ENCODE assay signal across 24 cellular contexts in the genomic region with DNA sequence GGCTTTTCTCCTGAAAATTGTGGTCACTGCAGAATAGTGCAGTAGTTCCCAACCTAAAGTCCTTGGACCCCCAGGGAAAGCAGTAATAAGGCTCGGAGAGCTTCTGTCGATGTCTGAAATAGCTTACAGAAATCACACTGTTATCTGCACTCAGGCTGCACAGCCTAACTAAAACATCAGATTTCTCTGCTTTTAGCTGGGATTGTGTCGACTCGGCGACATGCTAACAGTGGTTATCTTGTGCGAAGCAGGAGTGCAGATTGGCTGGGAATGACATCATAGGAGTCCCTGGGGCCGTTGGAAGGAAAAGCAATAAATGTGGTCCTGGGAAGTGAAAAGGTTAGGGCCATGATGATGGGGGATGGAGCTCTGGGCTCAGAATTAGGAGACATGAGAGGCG.
"Had no signal": no experiment of that assay in that cellular context is flagged by ENCODE, and none has a peak within 500 bp of the region (broad histone marks: within the 10 kb centered on the region; RNA-seq: fewer than 3 reads in every experiment).

No MANE protein-coding gene starts in this region.

- H3K4me3 ChIP-seq: adrenal gland, Peyer's patch, SJSA1 had no signal

- ATAC-seq: activated CD8-positive, alpha-beta T cell treated with anti-CD3 and anti-CD28 coated beads, Interleukin-2, amount 10 ng/mL, durations not matched to agents 7 days and 5 days; PC-3 had no signal

- H3K27ac ChIP-seq: adrenal gland, KMS-11, Peyer's patch, SJSA1 had no signal

- H3K27me3 ChIP-seq: adrenal gland, Peyer's patch, SJSA1 had no signal

- DNase-seq: activated CD4-positive, alpha-beta T cell treated with anti-CD3 and anti-CD28 coated beads, Interleukin-2, amount 10 ng/mL, durations not matched to agents 24 days and 14 days; activated CD4-positive, alpha-beta T cell treated with anti-CD3 and anti-CD28 coated beads, Interleukin-2, amount 50 U/mL, for 48 hours; activated CD8-positive, alpha-beta T cell treated with anti-CD3 and anti-CD28 coated beads, Interleukin-2, amount 10 ng/mL, durations not matched to agents 7 days and 5 days; activated gamma-delta T cell; activated naive CD4-positive, alpha-beta T cell treated with Interleukin-2 at 50 U/mL for 16 hours; activated naive CD8-positive, alpha-beta T cell treated with anti-CD3 and anti-CD28 coated beads, Interleukin-2, amount 10 ng/mL, durations not matched to agents 7 days and 5 days; activated T-cell treated with anti-CD3 and anti-CD28 coated beads, Interleukin-2, amount 50 U/mL, for 24 hours; adrenal gland; caudate nucleus; MM.1S; MV-4-11; NCI-H1092; NCI-H1436 treated with DMSO at 0.1 percent for 48 hours; NCI-H1694 treated with DMSO at 0.1 percent for 48 hours; NCI-H2029; NCI-H345; NCI-H524 treated with DMSO at 0.1 percent for 48 hours; PC-3; RPMI8226; SHP77 treated with DMSO at 0.1 percent for 48 hours; T1000 had no signal

- H3K36me3 ChIP-seq: adrenal gland, Peyer's patch, SJSA1 had no signal

- H3K4me1 ChIP-seq: adrenal gland, Peyer's patch, SJSA1 had no signal

- H3K9me3 ChIP-seq: adrenal gland, Peyer's patch, SJSA1 had no signal
